In the genomic region with DNA sequence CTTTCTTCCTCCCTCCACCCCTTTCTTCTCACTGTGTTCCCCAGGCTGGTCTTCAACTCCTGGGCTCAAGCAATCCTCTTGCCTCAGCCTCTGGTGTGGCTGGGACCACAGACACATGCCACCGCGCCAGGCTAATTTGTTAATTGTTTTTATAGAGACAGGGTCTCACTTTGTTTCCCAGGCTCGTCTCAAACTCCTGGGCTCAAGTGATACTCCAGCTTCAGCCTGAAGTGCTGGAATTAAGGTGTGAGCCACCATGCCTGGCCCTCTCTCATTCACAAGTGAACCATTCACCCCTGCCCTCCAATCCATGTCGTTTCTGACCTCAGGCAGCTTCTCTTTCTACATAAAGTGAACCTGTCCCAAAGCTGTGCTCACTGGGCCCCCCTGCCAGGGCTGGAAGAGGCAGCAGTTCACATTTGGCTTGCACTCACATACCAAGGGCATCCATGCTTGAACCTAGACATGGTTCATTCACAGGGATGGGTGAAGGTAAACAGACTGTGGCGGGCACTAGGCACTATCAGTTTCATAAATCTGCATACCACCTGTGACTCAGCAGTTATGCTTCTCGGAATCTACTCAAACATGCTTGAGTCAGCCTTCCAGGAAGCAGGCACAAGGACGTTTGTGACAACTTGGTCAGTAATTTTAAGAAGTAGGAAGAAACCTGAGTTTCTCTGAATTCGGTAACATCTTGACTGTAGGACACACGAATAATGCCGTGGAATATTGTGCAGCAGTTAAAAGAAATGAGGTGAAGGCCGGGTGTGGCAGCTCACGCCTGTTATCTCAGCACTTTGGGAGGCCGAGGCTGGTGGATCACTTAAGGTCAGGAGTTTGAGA, we compare ENCODE assay signal across 8 cellular contexts. TPM values are rescaled to one million over a fixed set of nuclear protein-coding genes. Genes with fewer than 3 reads are reported as not detected.
DNase-seq lines count a peak whose midpoint lies in the region; ATAC-seq and TF ChIP-seq lines count a peak whose summit lies in the region.

No MANE protein-coding gene starts in this region.

- H3K9me3 Mint-ChIP-seq in activated CD4-positive, alpha-beta memory T cell treated with anti-CD3 and anti-CD28 coated beads, Interleukin-2, amount 10 ng/mL, durations not matched to agents 7 days and 5 days = no peaks in the 10 kb centered on the region

- H3K27ac ChIP-seq in gastrocnemius medialis = peak overlapping the region; percentile 71 to 83 (median 74)

- H3K4me1 Mint-ChIP-seq in activated CD4-positive, alpha-beta memory T cell treated with anti-CD3 and anti-CD28 coated beads, Interleukin-2, amount 10 ng/mL, durations not matched to agents 7 days and 5 days = peaks cover 80% of the 10 kb centered on the region

- peak; percentile 92 for DNase-seq in DMS53 treated with DMSO at 0.1 percent for 48 hours (lab: John Stamatoyannopoulos, UW; ENCODE audit: unreplicated experiment)
- peak; percentile 99 for DNase-seq in H4 (ENCODE audit: low spot score)
- DNase-seq in NCI-H510A treated with DMSO at 0.1 percent for 48 hours (lab: John Stamatoyannopoulos, UW) = peak; percentile 88
- peak; percentile 84 for DNase-seq in activated CD4-positive, alpha-beta memory T cell treated with anti-CD3 and anti-CD28 coated beads, Interleukin-2, amount 10 ng/mL, durations not matched to agents 7 days and 5 days
- DNase-seq in fibroblast of gingiva (ENCODE audit: low read depth) = peak; percentile 95
- peak in 1 of 2 donors; percentile 44 for DNase-seq in gastrocnemius medialis
- no peak for DNase-seq in NCI-H2227 (lab: John Stamatoyannopoulos, UW; ENCODE audit: unreplicated experiment)
- DNase-seq in NCI-H82 treated with DMSO at 0.1 percent for 48 hours (lab: John Stamatoyannopoulos, UW; ENCODE audit: unreplicated experiment) = no peak

- H3K4me3 Mint-ChIP-seq in activated CD4-positive, alpha-beta memory T cell treated with anti-CD3 and anti-CD28 coated beads, Interleukin-2, amount 10 ng/mL, durations not matched to agents 7 days and 5 days = peak overlapping the region; percentile 54

- no peaks in the 10 kb centered on the region for H3K27me3 ChIP-seq in gastrocnemius medialis

- no peak for TF ChIP-seq CTCF in gastrocnemius medialis (IDR thresholded peaks at IDR 0.05 in 4 of 5, conservative IDR thresholded peaks at IDR 0.05 in 1 of 5)

- H3K4me1 ChIP-seq in gastrocnemius medialis = peaks cover 13 to 17% of the 10 kb centered on the region in 2 donors

- peak; percentile 72 to 87 for ATAC-seq in gastrocnemius medialis

- CTCF ChIA-PET in activated CD4-positive, alpha-beta memory T cell treated with anti-CD3 and anti-CD28 coated beads, Interleukin-2, amount 10 ng/mL, durations not matched to agents 7 days and 5 days (lab: Charles Lee) = interaction anchor here (3.0 to 4.3 kb wide), 3 partner anchors 10 to 59 kb away, joined by 12 to 33 read pairs (median 28); a partner anchor contains a TSS

- no peak for TF ChIP-seq POLR2A in gastrocnemius medialis (IDR thresholded peaks at IDR 0.05)

- in situ Hi-C loops in gastrocnemius medialis (cut with MboI; ENCODE audit: low sequenced_read_pairs in 4 of 4) = no loop called here

- H3K36me3 Mint-ChIP-seq in activated CD4-positive, alpha-beta memory T cell treated with anti-CD3 and anti-CD28 coated beads, Interleukin-2, amount 10 ng/mL, durations not matched to agents 7 days and 5 days (ENCODE audit: low read depth) = peaks cover under 1% of the 10 kb centered on the region

- no peaks in the 10 kb centered on the region for H3K27me3 Mint-ChIP-seq in activated CD4-positive, alpha-beta memory T cell treated with anti-CD3 and anti-CD28 coated beads, Interleukin-2, amount 10 ng/mL, durations not matched to agents 7 days and 5 days

- no peak overlapping the region for H3K4me3 ChIP-seq in gastrocnemius medialis

- peak overlapping the region; percentile 96 for H3K27ac Mint-ChIP-seq in activated CD4-positive, alpha-beta memory T cell treated with anti-CD3 and anti-CD28 coated beads, Interleukin-2, amount 10 ng/mL, durations not matched to agents 7 days and 5 days

- H3K36me3 ChIP-seq in gastrocnemius medialis = peaks cover 0 to 10% of the 10 kb centered on the region in 2 donors

- H3K9me3 ChIP-seq in gastrocnemius medialis = no peaks in the 10 kb centered on the region

- POLR2A ChIA-PET in activated CD4-positive, alpha-beta memory T cell treated with anti-CD3 and anti-CD28 coated beads, Interleukin-2, amount 10 ng/mL, durations not matched to agents 7 days and 5 days (lab: Charles Lee) = interaction anchor here (0.7 to 19.7 kb wide), 7 partner anchors 16 to 260 kb away, joined by 3 to 390 read pairs (median 4); a partner anchor contains a TSS

- intact Hi-C loops in gastrocnemius medialis (cut with DNase I; ENCODE audit: low total_unique reads) = no loop called here

RNA-seq across cellular contexts. Expression of a gene that starts 6.0 kb away (rescaled TPM):
- 56.6 and 65.7 TPM in 2 replicates for total RNA-seq in H4 (2014; rRNA removed; shearing (Covaris generic))
- total RNA-seq in activated CD4-positive, alpha-beta memory T cell treated with anti-CD3 and anti-CD28 coated beads, Interleukin-2, amount 10 ng/mL, durations not matched to agents 7 days and 5 days = 100 to 1,000 TPM; 787 to 849 TPM
- 10 to 100 TPM; 24.1 to 51.8 (median 28.6) TPM for total RNA-seq in gastrocnemius medialis

RNA-seq across cellular contexts. Expression of a gene that starts 34.4 kb away (rescaled TPM):
- 2.4 and 3.6 TPM in 2 replicates for total RNA-seq in H4 (2014; rRNA removed; shearing (Covaris generic))
- 10 to 100 TPM; 16.0 to 20.0 TPM for total RNA-seq in activated CD4-positive, alpha-beta memory T cell treated with anti-CD3 and anti-CD28 coated beads, Interleukin-2, amount 10 ng/mL, durations not matched to agents 7 days and 5 days
- total RNA-seq in gastrocnemius medialis = 1 to 10 TPM; 2.6 to 3.3 (median 3.1) TPM

RNA-seq across cellular contexts. Expression of a gene that starts 34.5 kb away (rescaled TPM):
- total RNA-seq in H4 (2014; rRNA removed; shearing (Covaris generic)) = 8.5 and 12.3 TPM in 2 replicates
- total RNA-seq in activated CD4-positive, alpha-beta memory T cell treated with anti-CD3 and anti-CD28 coated beads, Interleukin-2, amount 10 ng/mL, durations not matched to agents 7 days and 5 days = 10 to 100 TPM; 56.5 to 61.1 TPM
- total RNA-seq in gastrocnemius medialis = 10 to 100 TPM in 1 of 4 donors, 1 to 10 TPM in 3; 3.2 to 11.7 (median 6.1) TPM

Comparison
In these comparisons a context has a peak if more than half of its experiments do, and no peak if none do; other contexts are left out.
1. DNase-seq: peak in DMS53 treated with DMSO at 0.1 percent for 48 hours (single experiment), H4 (single experiment), NCI-H510A treated with DMSO at 0.1 percent for 48 hours (single experiment), activated CD4-positive, alpha-beta memory T cell treated with anti-CD3 and anti-CD28 coated beads, Interleukin-2, amount 10 ng/mL, durations not matched to agents 7 days and 5 days (single experiment) and fibroblast of gingiva (single experiment); none in NCI-H2227 (single experiment) and NCI-H82 treated with DMSO at 0.1 percent for 48 hours (single experiment).
2. RNA of a gene that starts 6.0 kb away (total RNA-seq): 787 to 849 TPM in activated CD4-positive, alpha-beta memory T cell treated with anti-CD3 and anti-CD28 coated beads, Interleukin-2, amount 10 ng/mL, durations not matched to agents 7 days and 5 days; 56.6 to 65.7 TPM in H4 and 24.1 to 51.8 TPM in gastrocnemius medialis; every median in the first group is over 10 times any median in the second.